Comparison of ENCODE assay signal across 17 cellular contexts in the genomic region with DNA sequence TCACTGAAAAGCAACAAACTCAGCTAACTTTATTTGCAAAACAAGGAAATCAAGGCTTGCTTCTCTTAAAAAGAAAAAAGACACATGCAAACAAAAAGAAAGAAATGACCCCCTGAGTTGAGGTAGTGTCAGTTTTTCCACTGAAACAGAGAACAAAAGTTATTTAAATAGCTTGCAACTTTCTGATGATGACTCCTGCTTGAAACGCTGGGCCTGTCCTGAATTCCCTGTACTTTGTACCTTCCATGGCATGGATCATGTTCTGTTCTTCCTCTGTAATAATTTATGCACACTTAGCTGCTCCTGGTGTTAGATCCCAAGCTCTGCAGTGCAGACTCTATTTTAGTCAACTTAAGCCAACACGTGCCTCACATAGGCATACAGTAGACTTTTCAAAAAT.
"Had no signal": no experiment of that assay in that cellular context is flagged by ENCODE, and none has a peak within 500 bp of the region (broad histone marks: within the 10 kb centered on the region; RNA-seq: fewer than 3 reads in every experiment).

No MANE protein-coding gene starts in this region.

- H3K9me3 ChIP-seq: heart left ventricle, neutrophil, psoas muscle, suprapubic skin, thyroid gland had no signal

- H3K4me1 ChIP-seq: heart left ventricle, psoas muscle, thyroid gland had no signal

- H3K27me3 ChIP-seq: dorsolateral prefrontal cortex, neutrophil, suprapubic skin, thyroid gland had no signal

- ATAC-seq: naive thymus-derived CD4-positive, alpha-beta T cell; psoas muscle; sciatic nerve; stimulated activated naive CD8-positive, alpha-beta T cell treated with anti-CD3 and anti-CD28 coated beads, Interleukin-15, Interleukin-2, amounts not matched to agents 100 U/mL and 50 U/mL, for 24 hours had no signal

- H3K36me3 ChIP-seq: heart left ventricle, neutrophil, suprapubic skin, thyroid gland had no signal

- H3K27ac ChIP-seq: dorsolateral prefrontal cortex, heart left ventricle, neutrophil, psoas muscle, suprapubic skin, thyroid gland had no signal

- DNase-seq: cortex of kidney; dorsolateral prefrontal cortex; effector CD8-positive, alpha-beta T cell; foreskin melanocyte; heart left ventricle; hypothalamus; islet precursor cell; mammary epithelial cell; naive thymus-derived CD4-positive, alpha-beta T cell; nephron progenitor cell; psoas muscle; retina; stimulated activated naive CD8-positive, alpha-beta T cell treated with anti-CD3 and anti-CD28 coated beads, Interleukin-15, Interleukin-2, amounts not matched to agents 100 U/mL and 50 U/mL, for 24 hours; thyroid gland had no signal

- H3K4me3 ChIP-seq: dorsolateral prefrontal cortex, heart left ventricle, psoas muscle, suprapubic skin, thyroid gland had no signal
